In genomic region chr15:26453914-26454313, GRCh38 we compare ENCODE assay signal across 22 cellular contexts.
"Had no signal": no experiment of that assay in that cellular context is flagged by ENCODE, and none has a peak within 500 bp of the region (broad histone marks: within the 10 kb centered on the region; RNA-seq: fewer than 3 reads in every experiment).

No MANE protein-coding gene starts in this region.

- H3K27me3 Mint-ChIP-seq: activated CD4-positive, alpha-beta T cell treated with anti-CD3 and anti-CD28 coated beads, Interleukin-2, amount 10 ng/mL, durations not matched to agents 24 days and 14 days; activated CD8-positive, alpha-beta T cell treated with anti-CD3 and anti-CD28 coated beads for 36 hours; activated naive CD8-positive, alpha-beta T cell treated with anti-CD3 and anti-CD28 coated beads, Interleukin-2, amount 10 ng/mL, durations not matched to agents 7 days and 5 days; naive B cell; stimulated activated memory B cell treated with anti-CD40 and anti-IgM and Interleukin-4, amounts not matched to agents 10 μg/mL and 1 μg/mL and 100 μg/mL, for 72 hours; T-cell had no signal

- H3K4me3 ChIP-seq: coronary artery, gastrocnemius medialis, heart left ventricle, left lung, mucosa of descending colon, ovary, sigmoid colon, testis, upper lobe of left lung had no signal

- H3K9me3 ChIP-seq: gastrocnemius medialis, ovary, testis had no signal

- H3K4me1 Mint-ChIP-seq: activated CD4-positive, alpha-beta T cell treated with anti-CD3 and anti-CD28 coated beads, Interleukin-2, amount 10 ng/mL, durations not matched to agents 24 days and 14 days; activated naive CD8-positive, alpha-beta T cell treated with anti-CD3 and anti-CD28 coated beads, Interleukin-2, amount 10 ng/mL, durations not matched to agents 7 days and 5 days; naive B cell; stimulated activated memory B cell treated with anti-CD40 and anti-IgM and Interleukin-4, amounts not matched to agents 10 μg/mL and 1 μg/mL and 100 μg/mL, for 72 hours; T-cell had no signal

- H3K4me3 Mint-ChIP-seq: activated CD4-positive, alpha-beta T cell treated with anti-CD3 and anti-CD28 coated beads, Interleukin-2, amount 10 ng/mL, durations not matched to agents 24 days and 14 days; activated CD8-positive, alpha-beta T cell treated with anti-CD3 and anti-CD28 coated beads for 36 hours; activated naive CD8-positive, alpha-beta T cell treated with anti-CD3 and anti-CD28 coated beads, Interleukin-2, amount 10 ng/mL, durations not matched to agents 7 days and 5 days; naive B cell; stimulated activated memory B cell treated with anti-CD40 and anti-IgM and Interleukin-4, amounts not matched to agents 10 μg/mL and 1 μg/mL and 100 μg/mL, for 72 hours; T-cell had no signal

- H3K27me3 ChIP-seq: gastrocnemius medialis, heart left ventricle, left lung, ovary, sigmoid colon, testis, upper lobe of left lung had no signal

- H3K4me1 ChIP-seq: gastrocnemius medialis, heart left ventricle, left lung, sigmoid colon, testis, upper lobe of left lung had no signal

- ATAC-seq: activated CD8-positive, alpha-beta T cell treated with anti-CD3 and anti-CD28 coated beads for 36 hours; esophagus mucosa; gastrocnemius medialis; left lung; mucosa of descending colon; SK-N-SH treated with all-trans-retinoic acid at 6 μM for 48 hours; stimulated activated memory B cell treated with anti-CD40 and anti-IgM and Interleukin-4, amounts not matched to agents 10 μg/mL and 1 μg/mL and 100 μg/mL, for 72 hours; T-cell had no signal

- H3K36me3 ChIP-seq: gastrocnemius medialis, heart left ventricle, left lung, ovary, sigmoid colon, upper lobe of left lung had no signal

- H3K36me3 Mint-ChIP-seq: activated naive CD8-positive, alpha-beta T cell treated with anti-CD3 and anti-CD28 coated beads, Interleukin-2, amount 10 ng/mL, durations not matched to agents 7 days and 5 days; naive B cell; stimulated activated memory B cell treated with anti-CD40 and anti-IgM and Interleukin-4, amounts not matched to agents 10 μg/mL and 1 μg/mL and 100 μg/mL, for 72 hours; T-cell had no signal

- H3K27ac Mint-ChIP-seq: activated CD4-positive, alpha-beta T cell treated with anti-CD3 and anti-CD28 coated beads, Interleukin-2, amount 10 ng/mL, durations not matched to agents 24 days and 14 days; activated CD8-positive, alpha-beta T cell treated with anti-CD3 and anti-CD28 coated beads for 36 hours; activated naive CD8-positive, alpha-beta T cell treated with anti-CD3 and anti-CD28 coated beads, Interleukin-2, amount 10 ng/mL, durations not matched to agents 7 days and 5 days; activated T-helper 2 cell treated with anti-CD3 and anti-CD28 coated beads, Interferon-gamma antibody, Interleukin-2, Interleukin-4, amounts not matched to agents 10 μg/mL and 5 μg/mL and 100 μg/mL, durations not matched to agents 14 hours and 24 hours and 36 hours; naive B cell; stimulated activated memory B cell treated with anti-CD40 and anti-IgM and Interleukin-4, amounts not matched to agents 10 μg/mL and 1 μg/mL and 100 μg/mL, for 72 hours; T-cell had no signal

- DNase-seq: activated CD4-positive, alpha-beta T cell treated with anti-CD3 and anti-CD28 coated beads, Interleukin-2, amount 10 ng/mL, durations not matched to agents 24 days and 14 days; activated CD4-positive, CD25-positive, alpha-beta regulatory T cell; activated CD8-positive, alpha-beta T cell treated with anti-CD3 and anti-CD28 coated beads for 36 hours; activated naive CD4-positive, alpha-beta T cell treated with Interleukin-2 at 50 U/mL for 16 hours; activated naive CD8-positive, alpha-beta T cell treated with anti-CD3 and anti-CD28 coated beads, Interleukin-2, amount 10 ng/mL, durations not matched to agents 7 days and 5 days; activated T-cell treated with anti-CD3 and anti-CD28 coated beads, Interleukin-2, amount 50 U/mL, for 1 hour; gastrocnemius medialis; heart left ventricle; left lung; mucosa of descending colon; naive B cell; ovary; sigmoid colon; stimulated activated CD4-positive, alpha-beta T cell treated with anti-CD3 and anti-CD28 coated beads, Interleukin-4, amount 100 ng/mL, for 24 hours; T-cell; testis; upper lobe of left lung had no signal

- H3K27ac ChIP-seq: coronary artery, gastrocnemius medialis, heart left ventricle, left lung, ovary, sigmoid colon, testis, upper lobe of left lung had no signal
